9 cellular contexts compared by ENCODE assay signal in genomic region chr1:18109756-18110597, GRCh38. TPM values are rescaled to one million over a fixed set of nuclear protein-coding genes. Genes with fewer than 3 reads are reported as not detected.
DNase-seq lines count a peak whose midpoint lies in the region; ATAC-seq and TF ChIP-seq lines count a peak whose summit lies in the region.
"Had no signal": no experiment of that assay in that cellular context is flagged by ENCODE, and none has a peak within 500 bp of the region (broad histone marks: within the 10 kb centered on the region; RNA-seq: fewer than 3 reads in every experiment).

No MANE protein-coding gene starts in this region.

- no peak for TF ChIP-seq POLR2A in GM18505 (IDR thresholded peaks at IDR 0.05; ENCODE audit: borderline replicate concordance, extremely low read depth, insufficient read depth, insufficient read length)

- peaks cover 10% of the 10 kb centered on the region for H3K36me3 Mint-ChIP-seq in T-helper 17 cell (ENCODE audit: low read depth)

- H3K9me2 ChIP-seq in hepatocyte (replicated peaks; ENCODE audit: insufficient read depth) = no peaks in the 10 kb centered on the region

- peak overlapping the region; percentile 60 for H3K4me3 Mint-ChIP-seq in T-helper 17 cell

- peak overlapping the region; percentile 68 for H3K4me2 ChIP-seq in hepatocyte

- peak; percentile 34 for TF ChIP-seq CTCF in hepatocyte (IDR thresholded peaks at IDR 0.05; ENCODE audit: poor library complexity)
- no peak for TF ChIP-seq CTCF in brain microvascular endothelial cell (IDR thresholded peaks at IDR 0.05; ENCODE audit: low read depth, low read length, missing control alignments)

- no peak overlapping the region for H3K4me3 ChIP-seq in hepatocyte
- H3K4me3 ChIP-seq in brain microvascular endothelial cell (ENCODE audit: low read depth, low read length) = no peak overlapping the region

- WGBS in hepatocyte (ENCODE audit: low lambda C conversion rate, missing lambda C conversion rate) = 1% methylated on average over 49 of the region's 60 CpGs

- H3K4me1 Mint-ChIP-seq in T-helper 17 cell = peaks cover 17% of the 10 kb centered on the region

- peaks cover 9% of the 10 kb centered on the region for H3K4me1 ChIP-seq in hepatocyte (ENCODE audit: insufficient read depth)

- peaks cover 72% of the 10 kb centered on the region for H3K27me3 Mint-ChIP-seq in T-helper 17 cell

- in situ Hi-C loops in brain microvascular endothelial cell (cut with HindIII; ENCODE audit: low pct_ligation_motif_present, low sequenced_read_pairs) = no loop called here

- H3K9me3 ChIP-seq in T-helper 17 cell (ENCODE audit: control insufficient read depth, low read length, poor library complexity, severe bottlenecking) (no peaks in the 10 kb centered on the region), hepatocyte (ENCODE audit: low read depth) (no peaks in the 10 kb centered on the region)

- no peak overlapping the region for H2AFZ ChIP-seq in hepatocyte

- ATAC-seq in T-helper 17 cell (no peak), GM18505 (IDR thresholded peaks at IDR 0.05; ENCODE audit: unreplicated experiment) (no peak), HG02678 (IDR thresholded peaks at IDR 0.05; ENCODE audit: unreplicated experiment) (no peak)

- no peaks in the 10 kb centered on the region for H4K20me1 ChIP-seq in hepatocyte (ENCODE audit: insufficient read depth, poor library complexity, severe bottlenecking)

- H3K27me3 ChIP-seq in hepatocyte (peaks cover 91% of the 10 kb centered on the region), brain microvascular endothelial cell (replicated peaks) (peaks cover 58% of the 10 kb centered on the region)

- H3K27ac Mint-ChIP-seq in T-helper 17 cell = no peak overlapping the region

- H3K79me2 ChIP-seq in hepatocyte = no peaks in the 10 kb centered on the region

- no peaks in the 10 kb centered on the region for H3K36me3 ChIP-seq in hepatocyte (replicated peaks; ENCODE audit: insufficient read depth, low read depth)
- H3K36me3 ChIP-seq in brain microvascular endothelial cell (replicated peaks) = no peaks in the 10 kb centered on the region

- DNase-seq in NCI-H1694 (lab: John Stamatoyannopoulos, UW) (peak; percentile 46), NCI-H1694 treated with DMSO at 0.1 percent for 48 hours (lab: John Stamatoyannopoulos, UW) (no peak), T-helper 17 cell (no peak), hepatocyte (ENCODE audit: low spot score) (peak; percentile 46), brain microvascular endothelial cell (no peak)
- DNase-seq in stimulated activated CD4-positive, alpha-beta T cell treated with anti-CD3 and anti-CD28 coated beads, Interleukin-2, amount 100 ng/mL, for 48 hours = peak; percentile 10 to 13

- H3K27ac ChIP-seq in hepatocyte = no peak overlapping the region
- H3K27ac ChIP-seq in brain microvascular endothelial cell = no peak overlapping the region

RNA-seq across cellular contexts. Expression of gene IGSF21, which starts 2.4 kb away (rescaled TPM):
- total RNA-seq in T-helper 17 cell (not detected), hepatocyte (0.12 TPM in 1 of 2 replicates, not detected in the other)
- polyA plus RNA-seq in hepatocyte = not detected in 2 replicates
- total RNA-seq: glomerular endothelial cell had no signal

Comparison
In these comparisons a context has a peak if more than half of its experiments do, and no peak if none do; other contexts are left out.
1. DNase-seq: peak in NCI-H1694 (single experiment), hepatocyte (single experiment) and stimulated activated CD4-positive, alpha-beta T cell treated with anti-CD3 and anti-CD28 coated beads, Interleukin-2, amount 100 ng/mL, for 48 hours (2 of 2); none in NCI-H1694 treated with DMSO at 0.1 percent for 48 hours (single experiment), T-helper 17 cell (0 of 3) and brain microvascular endothelial cell (single experiment).